In the genomic region with DNA sequence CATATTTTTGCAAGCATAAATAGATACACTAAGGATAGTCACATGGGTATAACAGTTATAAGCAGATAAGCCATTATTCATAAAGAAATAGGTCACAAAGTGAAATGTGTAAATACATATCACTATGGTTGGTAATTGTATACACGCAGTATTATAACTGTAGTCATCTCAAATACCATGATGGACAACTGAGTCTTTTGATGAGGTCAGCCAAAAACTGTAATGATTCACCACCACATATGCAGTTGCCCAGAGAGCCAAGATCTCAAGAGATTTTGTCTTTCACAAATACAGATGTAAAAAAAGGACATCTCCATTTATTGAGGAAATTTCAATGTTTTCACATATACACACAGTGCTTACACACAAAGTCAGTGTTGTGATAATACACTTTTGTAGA, we compare ENCODE assay signal across 14 cellular contexts. TPM values are rescaled to one million over a fixed set of nuclear protein-coding genes. Genes with fewer than 3 reads are reported as not detected.
DNase-seq lines count a peak whose midpoint lies in the region; ATAC-seq and TF ChIP-seq lines count a peak whose summit lies in the region.
"Had no signal": no experiment of that assay in that cellular context is flagged by ENCODE, and none has a peak within 500 bp of the region (broad histone marks: within the 10 kb centered on the region; RNA-seq: fewer than 3 reads in every experiment).

No MANE protein-coding gene starts in this region.

- H3K9me3 Mint-ChIP-seq in MCF 10A (ENCODE audit: unreplicated experiment): no peaks in the 10 kb centered on the region
- H3K9me3 Mint-ChIP-seq: T-helper 2 cell treated with Interferon-gamma antibody and Interleukin-4, amounts not matched to agents 5 μg/mL and 100 μg/mL, for 36 hours had no signal

- H3K27me3 Mint-ChIP-seq in MCF 10A (ENCODE audit: insufficient read depth, unreplicated experiment): no peaks in the 10 kb centered on the region

- ATAC-seq in GM21390 (IDR thresholded peaks at IDR 0.05; ENCODE audit: unreplicated experiment): no peak

- intact Hi-C loops in MCF 10A (cut with micrococcal nuclease) (no loop called here), breast epithelium (cut with DNase I; ENCODE audit: low total_unique reads) (no loop called here)

- H3K4me3 ChIP-seq in breast epithelium: no peak overlapping the region
- no peak overlapping the region for H3K4me3 ChIP-seq in MG63
- no peak overlapping the region for H3K4me3 ChIP-seq in epithelial cell of esophagus (ENCODE audit: low read length)
- H3K4me3 ChIP-seq: dorsolateral prefrontal cortex had no signal

- H3K4me3 Mint-ChIP-seq in MCF 10A (ENCODE audit: unreplicated experiment): no peak overlapping the region
- H3K4me3 Mint-ChIP-seq: T-helper 2 cell treated with Interferon-gamma antibody and Interleukin-4, amounts not matched to agents 5 μg/mL and 100 μg/mL, for 36 hours had no signal

- H3K4me1 ChIP-seq in breast epithelium: no peaks in the 10 kb centered on the region

- H3K27ac ChIP-seq in breast epithelium: no peak overlapping the region
- H3K27ac ChIP-seq: dorsolateral prefrontal cortex, RWPE1 had no signal

- no peaks in the 10 kb centered on the region for H3K27me3 ChIP-seq in breast epithelium
- no peaks in the 10 kb centered on the region for H3K27me3 ChIP-seq in MG63
- H3K27me3 ChIP-seq: dorsolateral prefrontal cortex had no signal

- TF ChIP-seq CTCF in MCF 10A (IDR thresholded peaks at IDR 0.05; ENCODE audit: unreplicated experiment): no peak
- TF ChIP-seq CTCF in breast epithelium (IDR thresholded peaks at IDR 0.05): no peak
- no peak for TF ChIP-seq CTCF in epithelial cell of esophagus (IDR thresholded peaks at IDR 0.05; ENCODE audit: insufficient read depth, low read depth, low read length, missing control alignments)

- TF ChIP-seq POLR2A in breast epithelium (IDR thresholded peaks at IDR 0.05): no peak

- DNase-seq in MCF 10A (ENCODE audit: unreplicated experiment) (peak; percentile 12), breast epithelium (ENCODE audit: low spot score in 2 of 2) (no peak), MG63 (peak; percentile 33), epithelial cell of esophagus (ENCODE audit: low read depth) (peak; percentile 51), stromal cell of bone marrow (ENCODE audit: low read depth) (peak; percentile 72), NCI-H2029 treated with DMSO at 0.1 percent for 48 hours (lab: John Stamatoyannopoulos, UW) (no peak), NCI-H69 (lab: John Stamatoyannopoulos, UW) (no peak)
- DNase-seq: AML-193, DMS153, dorsolateral prefrontal cortex, NCI-H510A treated with DMSO at 0.1 percent for 48 hours had no signal

- no peak overlapping the region for H3K27ac Mint-ChIP-seq in MCF 10A (ENCODE audit: low read depth, unreplicated experiment)
- H3K27ac Mint-ChIP-seq: T-helper 2 cell treated with Interferon-gamma antibody and Interleukin-4, amounts not matched to agents 5 μg/mL and 100 μg/mL, for 36 hours had no signal

- POLR2A ChIA-PET in MCF 10A (lab: Yijun Ruan, JAX): no interaction called here

- H3K36me3 Mint-ChIP-seq in MCF 10A (ENCODE audit: insufficient read depth, unreplicated experiment): peaks cover 22% of the 10 kb centered on the region

- H3K36me3 ChIP-seq in breast epithelium: no peaks in the 10 kb centered on the region
- H3K36me3 ChIP-seq in MG63: peaks cover 6% of the 10 kb centered on the region; the same call in 1 of the 2 replicates

- BruUV-seq in MCF 10A (replicated peaks; lab: Mats Ljungman, UMichigan): no TSS peak

- H3K9me3 ChIP-seq in breast epithelium (no peaks in the 10 kb centered on the region), MG63 (no peaks in the 10 kb centered on the region)

- peaks cover 10% of the 10 kb centered on the region for H3K4me1 Mint-ChIP-seq in MCF 10A (ENCODE audit: insufficient read depth, unreplicated experiment)

- CTCF ChIA-PET in MCF 10A (lab: Yijun Ruan, JAX): no interaction called here

RNA-seq across cellular contexts. Expression of a gene that starts 28.3 kb away (rescaled TPM):
- total RNA-seq in MCF 10A (2022): 17.1 and 24.4 TPM in 2 replicates
- total RNA-seq in breast epithelium: 10 to 100 TPM; 35.0 to 95.1 (median 56.7) TPM
- 4.0 and 19.9 TPM in 2 replicates for total RNA-seq in MG63 (2014; rRNA removed; shearing (Covaris generic); ENCODE audit: low replicate concordance)

Comparison
In these comparisons a context has a peak if more than half of its experiments do, and no peak if none do; other contexts are left out.
1. DNase-seq: peak in MCF 10A (single experiment), MG63 (single experiment), epithelial cell of esophagus (single experiment) and stromal cell of bone marrow (single experiment); none in breast epithelium (0 of 2), NCI-H2029 treated with DMSO at 0.1 percent for 48 hours (single experiment) and NCI-H69 (single experiment).